In genomic region chr13:26221721-26222522, GRCh38 we compare ENCODE assay signal across 8 cellular contexts. TPM values are rescaled to one million over a fixed set of nuclear protein-coding genes. Genes with fewer than 3 reads are reported as not detected.
DNase-seq lines count a peak whose midpoint lies in the region; ATAC-seq and TF ChIP-seq lines count a peak whose summit lies in the region.

RNF6 (minus strand) TSS chr13:26222314; CDS start chr13:26219649, 2,665 bp downstream.

- DNase-seq in Daoy (ENCODE audit: low read depth): peak; percentile 96
- DNase-seq in GM23338 (ENCODE audit: low spot score): peak; percentile 99
- peak; percentile 98 for DNase-seq in LHCN-M2 (ENCODE audit: low read depth)
- DNase-seq in RPMI8226: peak; percentile 92
- DNase-seq in activated T-helper 1 cell treated with anti-CD3 and anti-CD28 coated beads, Interleukin-2, amount 50 U/mL, for 16 hours (ENCODE audit: low read depth in 1 of 2, low spot score in 1 of 2): peak; percentile 70 to 71
- DNase-seq in fibroblast of gingiva (ENCODE audit: low read depth): peak; percentile 99
- DNase-seq in naive B cell: peak; percentile 87

- no peak for TF ChIP-seq CTCF in GM23338 (conservative IDR thresholded peaks at IDR 0.05; ENCODE audit: low read depth in 2 of 2)

- H3K36me3 ChIP-seq in GM23338 (ENCODE audit: insufficient read depth): no peaks in the 10 kb centered on the region; the same call in 1 of the 2 replicates

- H3K4me3 ChIP-seq in GM23338: peak within 1 kb of the TSS; percentile 71

- no peaks in the 10 kb centered on the region for H3K9me2 ChIP-seq in GM23338 (ENCODE audit: insufficient read depth)

- peak within 1 kb of the TSS; percentile 71 for H3K4me2 ChIP-seq in GM23338

- no peaks in the 10 kb centered on the region for H4K20me1 ChIP-seq in GM23338 (replicated peaks; ENCODE audit: insufficient read depth)

- H3K4me3 Mint-ChIP-seq in GM23338 (peak within 1 kb of the TSS; percentile 96), naive B cell (peak within 1 kb of the TSS; percentile 95 to 100 (median 98))
- H3K4me3 Mint-ChIP-seq in stimulated activated memory B cell treated with anti-CD40 and anti-IgM and Interleukin-4, amounts not matched to agents 10 μg/mL and 1 μg/mL and 100 μg/mL, for 72 hours: peak within 1 kb of the TSS; percentile 97

- H2AFZ ChIP-seq in GM23338: peak within 1 kb of the TSS; percentile 97

- H3F3A ChIP-seq in GM23338 (replicated peaks; ENCODE audit: low read depth): no peaks in the 10 kb centered on the region

- H3K27ac Mint-ChIP-seq in GM23338: peak within 1 kb of the TSS; percentile 97
- peak within 1 kb of the TSS; percentile 96 to 100 (median 99) for H3K27ac Mint-ChIP-seq in naive B cell
- peak within 1 kb of the TSS; percentile 99 for H3K27ac Mint-ChIP-seq in stimulated activated memory B cell treated with anti-CD40 and anti-IgM and Interleukin-4, amounts not matched to agents 10 μg/mL and 1 μg/mL and 100 μg/mL, for 72 hours

- peaks cover 12% of the 10 kb centered on the region for H3K79me2 ChIP-seq in GM23338 (replicated peaks; ENCODE audit: insufficient read depth)

- H3K4me1 Mint-ChIP-seq in GM23338: peaks cover 17% of the 10 kb centered on the region
- H3K4me1 Mint-ChIP-seq in naive B cell: peaks cover 28 to 36% (median 36%) of the 10 kb centered on the region in 3 donors
- peaks cover 34% of the 10 kb centered on the region for H3K4me1 Mint-ChIP-seq in stimulated activated memory B cell treated with anti-CD40 and anti-IgM and Interleukin-4, amounts not matched to agents 10 μg/mL and 1 μg/mL and 100 μg/mL, for 72 hours

- no peaks in the 10 kb centered on the region for H3K9me3 Mint-ChIP-seq in GM23338
- H3K9me3 Mint-ChIP-seq in naive B cell: peaks cover 0 to 1% (median 0%) of the 10 kb centered on the region in 7 donors
- H3K9me3 Mint-ChIP-seq in stimulated activated memory B cell treated with anti-CD40 and anti-IgM and Interleukin-4, amounts not matched to agents 10 μg/mL and 1 μg/mL and 100 μg/mL, for 72 hours: no peaks in the 10 kb centered on the region

- no peaks in the 10 kb centered on the region for H3K27me3 ChIP-seq in GM23338 (ENCODE audit: insufficient read depth)

- H3K36me3 Mint-ChIP-seq in GM23338 (ENCODE audit: low read depth): peaks cover 17% of the 10 kb centered on the region
- H3K36me3 Mint-ChIP-seq in naive B cell: peaks cover 16 to 21% of the 10 kb centered on the region in 2 donors
- H3K36me3 Mint-ChIP-seq in stimulated activated memory B cell treated with anti-CD40 and anti-IgM and Interleukin-4, amounts not matched to agents 10 μg/mL and 1 μg/mL and 100 μg/mL, for 72 hours: peaks cover 18% of the 10 kb centered on the region

- H3K27ac ChIP-seq in GM23338 (ENCODE audit: low read depth): peak within 1 kb of the TSS; percentile 96

- H3K27me3 Mint-ChIP-seq in GM23338 (ENCODE audit: insufficient read depth, low read depth, poor library complexity) (no peaks in the 10 kb centered on the region), naive B cell (peaks cover 4 to 16% (median 7%) of the 10 kb centered on the region in 3 donors)
- no peaks in the 10 kb centered on the region for H3K27me3 Mint-ChIP-seq in stimulated activated memory B cell treated with anti-CD40 and anti-IgM and Interleukin-4, amounts not matched to agents 10 μg/mL and 1 μg/mL and 100 μg/mL, for 72 hours

- ATAC-seq in GM23338: peak; percentile 97
- ATAC-seq in naive B cell (ENCODE audit: low read depth in 2 of 2): peak; percentile 88 to 89
- ATAC-seq in stimulated activated memory B cell treated with anti-CD40 and anti-IgM and Interleukin-4, amounts not matched to agents 10 μg/mL and 1 μg/mL and 100 μg/mL, for 72 hours: peak; percentile 99

- H3K4me1 ChIP-seq in GM23338 (ENCODE audit: insufficient read depth): 0 out of 2 replicates have a peak, but pooled peaks cover 8% of the 10 kb centered on the region

TF ChIP-seq in GM23338, 12 proteins besides CTCF, POLR2A, EP300 and RAD21:
- peak; percentile 91 for TF ChIP-seq POLR2AphosphoS5 (IDR thresholded peaks at IDR 0.05; ENCODE audit: low read depth)
- TF ChIP-seq STAT1 (IDR thresholded peaks at IDR 0.05; ENCODE audit: unreplicated experiment): no peak
- TF ChIP-seq ETS1 (IDR thresholded peaks at IDR 0.05): peak; percentile 57
- peak; percentile 52; the same call in 1 of the 2 replicates for TF ChIP-seq CREB1 (CRISPR knock-in tag; IDR thresholded peaks at IDR 0.05; ENCODE audit: low read depth)

RNA-seq across cellular contexts. Expression of gene RNF6, which starts in this region (rescaled TPM):
- 23.7 and 48.2 TPM in 2 replicates for total RNA-seq in Daoy (2014; rRNA removed; shearing (Covaris generic))
- 12.2 and 18.8 TPM in 2 replicates for total RNA-seq in GM23338 (2014; rRNA removed; shearing (Covaris generic))
- polyA plus RNA-seq in GM23338 (2016; fragmentation: Nextera tagmentation; extraction: Ambion mirVana): 7.5 and 11.8 TPM in 2 replicates
- 41.7 and 47.6 TPM in 2 replicates for total RNA-seq in LHCN-M2 (2014; rRNA removed)
- polyA plus RNA-seq in LHCN-M2 (2012): 15.5 TPM
- polyA plus RNA-seq in naive B cell (ENCODE audit: low read depth in 6 of 6): 10 to 100 TPM; 37.7 to 60.9 (median 45.1) TPM

Comparison
In these comparisons a context has a peak if more than half of its experiments do, and no peak if none do; other contexts are left out.
1. Peak in every context shown above with its lines: DNase-seq, ATAC-seq, H3K4me3 ChIP-seq and H3K27ac ChIP-seq.